23 cellular contexts compared by ENCODE assay signal in genomic region chr1:91741301-91741700, GRCh38.
DNase-seq lines count a peak whose midpoint lies in the region; ATAC-seq, FAIRE-seq and TF ChIP-seq lines count a peak whose summit lies in the region.
"Had no signal": no experiment of that assay in that cellular context is flagged by ENCODE, and none has a peak within 500 bp of the region (broad histone marks: within the 10 kb centered on the region; RNA-seq: fewer than 3 reads in every experiment).

No MANE protein-coding gene starts in this region.

- H3K36me3 ChIP-seq in left ventricle myocardium inferior (peaks cover 17% of the 10 kb centered on the region), bronchial epithelial cell (ENCODE audit: control insufficient read depth, insufficient read depth, low read length) (no peaks in the 10 kb centered on the region), vagina (peaks cover 0 to 12% of the 10 kb centered on the region in 2 donors)

- TF ChIP-seq POLR2A in vagina (IDR thresholded peaks at IDR 0.05), result no peak
- TF ChIP-seq POLR2A in GM12891 (IDR thresholded peaks at IDR 0.05; ENCODE audit: low read depth, low read length), result no peak

- H3K9me3 ChIP-seq in left ventricle myocardium inferior (replicated peaks) (no peaks in the 10 kb centered on the region), vagina (no peaks in the 10 kb centered on the region)

- DNase-seq in left ventricle myocardium inferior, result no peak
- DNase-seq in left ventricle myocardium superior, result no peak
- DNase-seq in bronchial epithelial cell (ENCODE audit: low read depth), result peak; percentile 33
- DNase-seq in kidney glomerular epithelial cell (lab: John Stamatoyannopoulos, UW), result peak; percentile 30
- DNase-seq in vagina (ENCODE audit: extremely low spot score in 2 of 2), result no peak
- DNase-seq in RKO (ENCODE audit: low spot score), result no peak
- no peak for DNase-seq in GM12891 (ENCODE audit: insufficient read length, low spot score)
- no peak for DNase-seq in OCI-M2 (lab: John Stamatoyannopoulos, UW; ENCODE audit: unreplicated experiment)
- DNase-seq: activated CD8-positive, alpha-beta T cell treated with anti-CD3 and anti-CD28 coated beads, Interleukin-2, amount 10 ng/mL, durations not matched to agents 7 days and 5 days; activated naive CD4-positive, alpha-beta T cell treated with anti-CD3 and anti-CD28 coated beads, Interleukin-2, amount 50 U/mL, for 16 hours; activated T-cell treated with anti-CD3 and anti-CD28 coated beads, Interleukin-2, amount 50 U/mL, for 48 hours; dorsolateral prefrontal cortex; erythroblast; heart right ventricle; MM.1S; NCI-H2227 treated with DMSO at 0.1 percent for 48 hours; stimulated activated CD4-positive, alpha-beta T cell treated with anti-CD3 and anti-CD28 coated beads, Interleukin-4, amount 100 ng/mL, for 1 hour had no signal

- H3K4me3 ChIP-seq in left ventricle myocardium inferior (no peak overlapping the region), bronchial epithelial cell (ENCODE audit: low read depth, low read length) (no peak overlapping the region), vagina (no peak overlapping the region)
- H3K4me3 ChIP-seq: A549, BLaER1, dorsolateral prefrontal cortex, heart right ventricle, skin epidermis had no signal

- intact Hi-C loops in left ventricle myocardium inferior (cut with micrococcal nuclease) (no loop called here), left ventricle myocardium superior (cut with micrococcal nuclease) (no loop called here), vagina (cut with DNase I) (loop anchor here (10.0 kb wide), 1 partner anchor 144 kb away; the partner anchor contains the start of gene TGFBR3)

- H3K27me3 ChIP-seq in left ventricle myocardium inferior (ENCODE audit: low read depth), result no peaks in the 10 kb centered on the region
- H3K27me3 ChIP-seq in bronchial epithelial cell (ENCODE audit: control insufficient read depth, insufficient read depth, low read length), result no peaks in the 10 kb centered on the region
- H3K27me3 ChIP-seq in vagina, result no peaks in the 10 kb centered on the region
- H3K27me3 ChIP-seq: BLaER1, dorsolateral prefrontal cortex, heart right ventricle had no signal

- TF ChIP-seq CTCF in left ventricle myocardium inferior (IDR thresholded peaks at IDR 0.05; ENCODE audit: borderline replicate concordance), result no peak
- TF ChIP-seq CTCF in bronchial epithelial cell (IDR thresholded peaks at IDR 0.05; ENCODE audit: insufficient read depth, low read length, severe bottlenecking), result no peak
- no peak for TF ChIP-seq CTCF in vagina (IDR thresholded peaks at IDR 0.05)

- ATAC-seq in left ventricle myocardium superior, result no peak
- ATAC-seq: A549; activated CD8-positive, alpha-beta T cell treated with anti-CD3 and anti-CD28 coated beads, Interleukin-2, amount 10 ng/mL, durations not matched to agents 7 days and 5 days; heart right ventricle had no signal

- FAIRE-seq in bronchial epithelial cell (lab: Jason Lieb, UNC) (no peak), GM12891 (lab: Jason Lieb, UNC) (no peak)
- FAIRE-seq: A549, D721Med, G401.6, islet of Langerhans had no signal

- H3K4me1 ChIP-seq in left ventricle myocardium inferior (peaks cover 69% of the 10 kb centered on the region), vagina (peaks cover 76% of the 10 kb centered on the region)
- H3K4me1 ChIP-seq: BLaER1 had no signal

- H3K27ac ChIP-seq in left ventricle myocardium inferior (replicated peaks) (peak overlapping the region; percentile 72), vagina (peak overlapping the region; percentile 57)
- H3K27ac ChIP-seq: A549, BLaER1, dorsolateral prefrontal cortex had no signal

TF ChIP-seq in GM12891, 5 proteins besides CTCF, POLR2A, EP300 and RAD21:
- TF ChIP-seq POLR2AphosphoS5 (IDR thresholded peaks at IDR 0.05; ENCODE audit: low read depth, low read length) (no peak), TAF1 (IDR thresholded peaks at IDR 0.05; ENCODE audit: low read depth, low read length) (no peak), SPI1 (IDR thresholded peaks at IDR 0.05; ENCODE audit: low read depth, low read length) (no peak), POU2F2 (IDR thresholded peaks at IDR 0.05; ENCODE audit: low read depth, low read length) (no peak), PAX5 (IDR thresholded peaks at IDR 0.05; ENCODE audit: insufficient read depth, low read length, severe bottlenecking) (no peak)

Comparison
In these comparisons a context has a peak if more than half of its experiments do, and no peak if none do; other contexts are left out.
1. DNase-seq: peak in bronchial epithelial cell (single experiment) and kidney glomerular epithelial cell (single experiment); none in left ventricle myocardium inferior (single experiment), left ventricle myocardium superior (single experiment), vagina (0 of 2), RKO (single experiment), GM12891 (single experiment) and OCI-M2 (single experiment).